In genomic region chr1:233796146-233796798, GRCh38 we compare ENCODE assay signal across 18 cellular contexts.
DNase-seq lines count a peak whose midpoint lies in the region; ATAC-seq and TF ChIP-seq lines count a peak whose summit lies in the region.
"Had no signal": no experiment of that assay in that cellular context is flagged by ENCODE, and none has a peak within 500 bp of the region (broad histone marks: within the 10 kb centered on the region; RNA-seq: fewer than 3 reads in every experiment).

No MANE protein-coding gene starts in this region.

- H3K4me1 ChIP-seq in colonic mucosa = no peaks in the 10 kb centered on the region
- H3K4me1 ChIP-seq in stomach = no peaks in the 10 kb centered on the region
- H3K4me1 ChIP-seq: Caco-2 had no signal

- no peak for TF ChIP-seq EP300 in stomach (IDR thresholded peaks at IDR 0.05)

- H3K4me3 ChIP-seq in colonic mucosa (no peak overlapping the region), stomach (no peak overlapping the region)

- H3K27me3 ChIP-seq in colonic mucosa = no peaks in the 10 kb centered on the region
- H3K27me3 ChIP-seq in stomach = peaks cover 0 to 9% (median 0%) of the 10 kb centered on the region in 3 donors

- H3K27ac ChIP-seq in colonic mucosa (no peak overlapping the region), stomach (no peak overlapping the region)

- intact Hi-C loops in colonic mucosa (cut with DNase I) = loop anchor here (10.0 kb wide), 1 partner anchor 281 kb away; no protein-coding TSS in a partner anchor
- intact Hi-C loops in stomach (cut with DNase I; ENCODE audit: low total_unique reads) = no loop called here

- no peaks in the 10 kb centered on the region for H3K9me3 ChIP-seq in colonic mucosa
- H3K9me3 ChIP-seq in stomach = peaks cover 0 to 12% (median 0%) of the 10 kb centered on the region in 4 donors
- H3K9me3 ChIP-seq: Caco-2, SK-N-SH had no signal

- H3K36me3 ChIP-seq in colonic mucosa (no peaks in the 10 kb centered on the region), stomach (no peaks in the 10 kb centered on the region)

- TF ChIP-seq POLR2A in stomach (IDR thresholded peaks at IDR 0.05) = no peak

- peak; percentile 48 for DNase-seq in Caki2 (ENCODE audit: low read depth)
- DNase-seq in HK-2 (ENCODE audit: unreplicated experiment) = peak; percentile 2
- DNase-seq in left kidney (ENCODE audit: low read depth, low spot score) = peak; percentile 37
- DNase-seq in OCI-M1 (lab: John Stamatoyannopoulos, UW) = no peak
- DNase-seq in colonic mucosa = no peak
- no peak for DNase-seq in occipital lobe (lab: John Stamatoyannopoulos, UW)
- no peak for DNase-seq in stomach
- DNase-seq: Caco-2, Karpas-422, NCI-H1105 treated with DMSO at 0.1 percent for 48 hours, NCI-H187, NCI-H446 treated with DMSO at 0.1 percent for 48 hours, NCI-H774, Right ventricle myocardium superior, SK-N-SH, T-helper 1 cell had no signal

- peak; percentile 91 for ATAC-seq in GM19463 (IDR thresholded peaks at IDR 0.05; ENCODE audit: unreplicated experiment)
- ATAC-seq: Panc1 had no signal

- 83 to 86% (median 85%) methylated on average over 6 of the region's 6 CpGs for WGBS in stomach, 5 donors

- H3K9ac ChIP-seq in colonic mucosa (ENCODE audit: low read depth in 2 of 2, low read length in 2 of 2) = no peak overlapping the region
- H3K9ac ChIP-seq: SK-N-SH had no signal

- in situ Hi-C loops in Caki2 (cut with HindIII; ENCODE audit: low pct_unique_long_range_greater_than_20kb, low sequenced_read_pairs) = no loop called here

- TF ChIP-seq CTCF in colonic mucosa (IDR thresholded peaks at IDR 0.05) = no peak
- no peak for TF ChIP-seq CTCF in stomach (IDR thresholded peaks at IDR 0.05)

Comparison
In these comparisons a context has a peak if more than half of its experiments do, and no peak if none do; other contexts are left out.
1. DNase-seq: peak in Caki2 (single experiment), HK-2 (single experiment) and left kidney (single experiment); none in OCI-M1 (single experiment), colonic mucosa (single experiment), occipital lobe (single experiment) and stomach (single experiment).